In the genomic region with DNA sequence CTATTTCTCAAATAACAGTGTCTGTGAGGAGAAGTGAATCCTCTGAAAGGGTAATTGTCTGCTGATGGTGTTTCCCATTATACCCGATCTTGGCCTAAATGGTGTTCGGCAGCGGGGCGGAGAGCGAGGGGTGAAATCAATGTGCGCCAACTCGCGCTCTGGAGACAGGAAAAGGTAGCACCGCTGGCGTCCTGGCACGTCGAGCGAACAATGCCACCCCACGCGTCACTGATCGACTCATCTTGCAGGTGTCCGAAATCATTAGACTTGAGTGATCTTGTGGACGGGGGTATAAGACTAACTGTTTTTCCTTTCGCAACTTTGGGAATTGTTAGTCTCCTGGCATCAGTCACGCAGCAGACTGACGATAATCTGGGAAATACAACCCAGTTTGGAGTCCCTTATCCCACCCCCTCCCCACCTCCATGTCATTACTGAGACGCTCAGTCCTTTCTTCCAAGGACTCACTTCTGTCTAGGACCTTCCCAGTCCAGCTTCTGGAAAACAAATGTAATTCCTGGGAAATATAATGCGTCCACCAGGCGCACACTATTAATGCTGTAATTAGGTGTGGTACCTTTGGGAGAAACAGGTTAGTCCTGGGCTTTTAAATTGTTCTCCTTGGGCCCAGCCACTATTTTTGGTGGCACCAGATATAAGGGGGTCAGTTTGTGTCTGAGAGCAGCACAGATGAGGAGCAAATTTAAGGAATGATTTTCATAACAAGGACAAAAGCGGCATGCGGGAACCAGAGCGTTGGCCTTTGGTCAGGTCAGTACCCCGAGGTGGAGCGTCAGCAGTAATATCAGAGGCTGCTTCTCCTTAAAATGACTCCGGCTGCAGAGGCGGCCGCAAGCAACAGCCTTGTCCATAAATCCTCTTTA, we compare ENCODE assay signal across 14 cellular contexts. TPM values are rescaled to one million over a fixed set of nuclear protein-coding genes. Genes with fewer than 3 reads are reported as not detected.
A peak's percentile ranks its signal among the peaks of the same experiment; 100 is the strongest.
DNase-seq lines count a peak whose midpoint lies in the region; ATAC-seq and TF ChIP-seq lines count a peak whose summit lies in the region.
"Had no signal": no experiment of that assay in that cellular context is flagged by ENCODE, and none has a peak within 500 bp of the region (broad histone marks: within the 10 kb centered on the region; RNA-seq: fewer than 3 reads in every experiment).

No MANE protein-coding gene starts in this region.

- TF ChIP-seq EP300 in stomach (IDR thresholded peaks at IDR 0.05) = no peak

- no peaks in the 10 kb centered on the region for H3K9me3 Mint-ChIP-seq in activated T-helper 17 cell treated with anti-CD3 and anti-CD28 coated beads, Interleukin-2, amount 50 U/mL, for 72 hours
- peaks cover 0 to 20% (median 9%) of the 10 kb centered on the region in 7 donors for H3K9me3 Mint-ChIP-seq in naive B cell

- intact Hi-C loops in stomach (cut with DNase I; ENCODE audit: low total_unique reads) = no loop called here
- intact Hi-C loops in left colon (cut with DNase I, micrococcal nuclease) = no loop called here

- no peak overlapping the region for H3K27ac Mint-ChIP-seq in activated T-helper 17 cell treated with anti-CD3 and anti-CD28 coated beads, Interleukin-2, amount 50 U/mL, for 72 hours
- H3K27ac Mint-ChIP-seq in naive B cell = peak overlapping the region in 5 of 6 donors; percentile 53 to 97 (median 66)

- H3K4me3 ChIP-seq in BLaER1 (no peak overlapping the region), stomach (no peak overlapping the region)

- TF ChIP-seq CTCF in stomach (IDR thresholded peaks at IDR 0.05) = no peak

- peak overlapping the region; percentile 81; the same call in 1 of the 2 replicates for H3K4me2 ChIP-seq in BLaER1

- no peak for ATAC-seq in activated T-helper 17 cell treated with anti-CD3 and anti-CD28 coated beads, Interleukin-2, amount 50 U/mL, for 72 hours (replicated peaks)
- ATAC-seq in naive B cell (ENCODE audit: low read depth in 2 of 2) = no peak
- no peak for ATAC-seq in GM19455 (IDR thresholded peaks at IDR 0.05; ENCODE audit: unreplicated experiment)
- ATAC-seq in left colon = no peak
- ATAC-seq: gastrocnemius medialis, PC-3 had no signal

- H3K4me1 ChIP-seq in BLaER1 (peaks cover 39% of the 10 kb centered on the region), ES-I3 (ENCODE audit: insufficient read depth, low read length) (no peaks in the 10 kb centered on the region), stomach (peaks cover 36 to 61% (median 57%) of the 10 kb centered on the region in 4 donors)

- no peak overlapping the region for H3K9ac ChIP-seq in BLaER1
- peak overlapping the region; percentile 11; the same call in 1 of the 2 replicates for H3K9ac ChIP-seq in ES-I3 (ENCODE audit: low read depth, low read length)

- no peak for TF ChIP-seq POLR2A in stomach (IDR thresholded peaks at IDR 0.05)

- peaks cover 54% of the 10 kb centered on the region for H3K27me3 Mint-ChIP-seq in activated T-helper 17 cell treated with anti-CD3 and anti-CD28 coated beads, Interleukin-2, amount 50 U/mL, for 72 hours
- peaks cover 66 to 80% (median 70%) of the 10 kb centered on the region in 3 donors for H3K27me3 Mint-ChIP-seq in naive B cell

- H3K36me3 Mint-ChIP-seq in activated T-helper 17 cell treated with anti-CD3 and anti-CD28 coated beads, Interleukin-2, amount 50 U/mL, for 72 hours (ENCODE audit: low read depth) = peaks cover 5% of the 10 kb centered on the region
- H3K36me3 Mint-ChIP-seq in naive B cell = peaks cover 0 to 9% of the 10 kb centered on the region in 2 donors

- H3K9me3 ChIP-seq in BLaER1 (peaks cover 15% of the 10 kb centered on the region), ES-I3 (ENCODE audit: control insufficient read depth, insufficient read depth, low read length) (no peaks in the 10 kb centered on the region), stomach (peaks cover 0 to 5% (median 0%) of the 10 kb centered on the region in 4 donors)
- H3K9me3 ChIP-seq: gastrocnemius medialis had no signal

- H3K27ac ChIP-seq in BLaER1 (no peak overlapping the region), stomach (no peak overlapping the region)
- H3K27ac ChIP-seq: gastrocnemius medialis had no signal

- H3K27me3 ChIP-seq in BLaER1 (peaks cover 100% of the 10 kb centered on the region), stomach (peaks cover 46 to 100% (median 89%) of the 10 kb centered on the region in 3 donors)

- 10 to 16% (median 12%) methylated on average over 31 to 32 of the region's 32 CpGs for WGBS in stomach, 5 donors

- H3K36me3 ChIP-seq in BLaER1 (no peaks in the 10 kb centered on the region), ES-I3 (ENCODE audit: insufficient read depth, low read length) (no peaks in the 10 kb centered on the region), stomach (no peaks in the 10 kb centered on the region)
- H3K36me3 ChIP-seq: gastrocnemius medialis had no signal

- peak overlapping the region; percentile 88 for H3K4me3 Mint-ChIP-seq in activated T-helper 17 cell treated with anti-CD3 and anti-CD28 coated beads, Interleukin-2, amount 50 U/mL, for 72 hours
- H3K4me3 Mint-ChIP-seq in naive B cell = peak overlapping the region in 7 of 8 donors; percentile 42 to 96 (median 82)

- H4K20me1 ChIP-seq in BLaER1 = peaks cover 76% of the 10 kb centered on the region

- H3K4me1 Mint-ChIP-seq in activated T-helper 17 cell treated with anti-CD3 and anti-CD28 coated beads, Interleukin-2, amount 50 U/mL, for 72 hours = peaks cover 10% of the 10 kb centered on the region
- peaks cover 20 to 42% (median 35%) of the 10 kb centered on the region in 3 donors for H3K4me1 Mint-ChIP-seq in naive B cell

- DNase-seq in naive B cell = no peak
- no peak for DNase-seq in stomach
- no peak for DNase-seq in NOMO-1 treated with DMSO at 0.1 percent for 48 hours (lab: John Stamatoyannopoulos, UW; ENCODE audit: unreplicated experiment)
- DNase-seq in left colon = no peak
- DNase-seq: effector CD4-positive, alpha-beta T cell; gastrocnemius medialis; NCI-H1092; NCI-H345; PC-3 had no signal

RNA-seq across cellular contexts. Expression of a gene that starts 2.3 kb away (rescaled TPM):
- not detected for total RNA-seq in activated T-helper 17 cell treated with anti-CD3 and anti-CD28 coated beads, Interleukin-2, amount 50 U/mL, for 72 hours
- polyA plus RNA-seq in naive B cell (ENCODE audit: low read depth in 6 of 6) (under 1 TPM in 2 of 6 donors, not detected in 4; 0.29 to 0.70 TPM), stomach (not detected)
- total RNA-seq in stomach (not detected), left colon (not detected)
- total RNA-seq: gastrocnemius medialis, PC-3, sciatic nerve had no signal

RNA-seq across cellular contexts. Expression of a gene that starts 22.1 kb away (rescaled TPM):
- total RNA-seq in activated T-helper 17 cell treated with anti-CD3 and anti-CD28 coated beads, Interleukin-2, amount 50 U/mL, for 72 hours = 10 to 100 TPM in 1 of 2 donors, 1 to 10 TPM in 1; 9.7 to 10.5 TPM
- polyA plus RNA-seq in naive B cell (ENCODE audit: low read depth in 6 of 6) = 10 to 100 TPM; 17.7 to 22.7 (median 19.1) TPM
- total RNA-seq in stomach = 10 to 100 TPM; 11.7 to 23.2 (median 16.8) TPM
- polyA plus RNA-seq in stomach = 10 to 100 TPM; 13.1 to 38.2 (median 13.4) TPM
- total RNA-seq in left colon = 10 to 100 TPM; 10.0 to 23.4 TPM
